ENCODE assay signal across 21 cellular contexts in the genomic region with DNA sequence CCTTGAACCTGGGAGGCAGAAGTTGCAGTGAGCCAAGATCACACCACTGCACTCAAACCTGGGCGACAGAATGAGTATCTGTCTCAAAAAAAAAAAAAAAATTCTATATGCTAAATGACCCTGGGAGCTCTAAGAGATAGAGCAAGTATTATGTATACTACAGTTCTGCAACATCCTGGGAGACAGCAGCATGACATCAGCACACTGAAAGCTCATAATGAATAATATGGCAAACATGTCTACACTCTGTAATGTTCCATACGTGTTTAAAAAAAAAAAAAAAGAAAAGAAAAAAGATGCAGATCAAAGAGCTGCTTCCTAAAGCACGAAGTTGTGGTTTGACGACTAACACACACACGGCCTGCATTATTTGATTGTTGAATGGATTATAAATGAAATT.
A peak's percentile ranks its signal among the peaks of the same experiment; 100 is the strongest.
DNase-seq lines count a peak whose midpoint lies in the region; ATAC-seq lines count a peak whose summit lies in the region.
"Had no signal": no experiment of that assay in that cellular context is flagged by ENCODE, and none has a peak within 500 bp of the region (broad histone marks: within the 10 kb centered on the region; RNA-seq: fewer than 3 reads in every experiment).

No MANE protein-coding gene starts in this region.

- DNase-seq in activated CD4-positive, alpha-beta T cell treated with anti-CD3 and anti-CD28 coated beads, Interleukin-2, amount 10 ng/mL, durations not matched to agents 24 days and 14 days = no peak
- DNase-seq in activated CD4-positive, alpha-beta T cell treated with anti-CD3 and anti-CD28 coated beads, Interleukin-2, amount 10 ng/mL, durations not matched to agents 7 days and 5 days = no peak
- no peak for DNase-seq in activated naive CD4-positive, alpha-beta T cell treated with anti-CD3 and anti-CD28 coated beads, Interleukin-2, amount 10 ng/mL, durations not matched to agents 7 days and 5 days
- no peak for DNase-seq in iPS-NIHi7 (ENCODE audit: extremely low spot score)
- DNase-seq: BE2C; Calu3; CD8-positive, alpha-beta T cell; GF-D8; HCEC 1CT; IMR-90; NCI-H1417 treated with DMSO at 0.1 percent for 48 hours; NCI-H187 treated with DMSO at 0.1 percent for 48 hours; NCI-H2227 treated with DMSO at 0.1 percent for 48 hours; NCI-H510A treated with DMSO at 0.1 percent for 48 hours; NCI-H82; OCI-M1 had no signal

- CTCF ChIA-PET in activated CD4-positive, alpha-beta T cell treated with anti-CD3 and anti-CD28 coated beads, Interleukin-2, amount 10 ng/mL, durations not matched to agents 7 days and 5 days (lab: Charles Lee) = interaction anchor here (1.6 to 1.8 kb wide), 2 partner anchors 11 to 23 kb away, joined by 5 to 8 read pairs; no protein-coding TSS in a partner anchor
- CTCF ChIA-PET in activated naive CD4-positive, alpha-beta T cell treated with anti-CD3 and anti-CD28 coated beads, Interleukin-2, amount 10 ng/mL, durations not matched to agents 7 days and 5 days (lab: Charles Lee) = interaction anchor here (0.6 to 3.3 kb wide), 3 partner anchors 9 to 22 kb away, joined by 3 to 10 read pairs (median 3); no protein-coding TSS in a partner anchor

- no peak overlapping the region for H3K4me3 Mint-ChIP-seq in activated CD4-positive, alpha-beta T cell treated with anti-CD3 and anti-CD28 coated beads, Interleukin-2, amount 10 ng/mL, durations not matched to agents 24 days and 14 days
- no peak overlapping the region for H3K4me3 Mint-ChIP-seq in activated CD4-positive, alpha-beta T cell treated with anti-CD3 and anti-CD28 coated beads, Interleukin-2, amount 10 ng/mL, durations not matched to agents 7 days and 5 days
- no peak overlapping the region for H3K4me3 Mint-ChIP-seq in activated naive CD4-positive, alpha-beta T cell treated with anti-CD3 and anti-CD28 coated beads, Interleukin-2, amount 50 U/mL, for 24 hours
- H3K4me3 Mint-ChIP-seq in activated naive CD4-positive, alpha-beta T cell treated with anti-CD3 and anti-CD28 coated beads, Interleukin-2, amount 10 ng/mL, durations not matched to agents 7 days and 5 days = no peak overlapping the region
- H3K4me3 Mint-ChIP-seq in activated T-helper 17 cell treated with anti-CD3 and anti-CD28 coated beads, Interleukin-2, amount 50 U/mL, for 72 hours = no peak overlapping the region
- H3K4me3 Mint-ChIP-seq: CD8-positive, alpha-beta T cell; GM23338 had no signal

- no peaks in the 10 kb centered on the region for H3K27me3 Mint-ChIP-seq in activated CD4-positive, alpha-beta T cell treated with anti-CD3 and anti-CD28 coated beads, Interleukin-2, amount 10 ng/mL, durations not matched to agents 24 days and 14 days
- H3K27me3 Mint-ChIP-seq in activated CD4-positive, alpha-beta T cell treated with anti-CD3 and anti-CD28 coated beads, Interleukin-2, amount 10 ng/mL, durations not matched to agents 7 days and 5 days = no peaks in the 10 kb centered on the region
- no peaks in the 10 kb centered on the region for H3K27me3 Mint-ChIP-seq in activated naive CD4-positive, alpha-beta T cell treated with anti-CD3 and anti-CD28 coated beads, Interleukin-2, amount 50 U/mL, for 24 hours
- H3K27me3 Mint-ChIP-seq in activated naive CD4-positive, alpha-beta T cell treated with anti-CD3 and anti-CD28 coated beads, Interleukin-2, amount 10 ng/mL, durations not matched to agents 7 days and 5 days = no peaks in the 10 kb centered on the region
- H3K27me3 Mint-ChIP-seq in activated T-helper 17 cell treated with anti-CD3 and anti-CD28 coated beads, Interleukin-2, amount 50 U/mL, for 72 hours = no peaks in the 10 kb centered on the region

- intact Hi-C loops in activated CD4-positive, alpha-beta T cell treated with anti-CD3 and anti-CD28 coated beads, Interleukin-2, amount 10 ng/mL, durations not matched to agents 24 days and 14 days (cut with micrococcal nuclease) = loop anchor here (2.0 kb wide), 1 partner anchor 23 kb away; no protein-coding TSS in a partner anchor

- ATAC-seq in activated T-helper 17 cell treated with anti-CD3 and anti-CD28 coated beads, Interleukin-2, amount 50 U/mL, for 72 hours (replicated peaks) = peak; percentile 85
- ATAC-seq in GM19395 (IDR thresholded peaks at IDR 0.05; ENCODE audit: unreplicated experiment) = no peak
- ATAC-seq: CD8-positive, alpha-beta T cell; GM12878; GM23338 had no signal

- H3K4me1 Mint-ChIP-seq in activated CD4-positive, alpha-beta T cell treated with anti-CD3 and anti-CD28 coated beads, Interleukin-2, amount 10 ng/mL, durations not matched to agents 24 days and 14 days = peaks cover 12% of the 10 kb centered on the region
- H3K4me1 Mint-ChIP-seq in activated CD4-positive, alpha-beta T cell treated with anti-CD3 and anti-CD28 coated beads, Interleukin-2, amount 10 ng/mL, durations not matched to agents 7 days and 5 days = peaks cover 13% of the 10 kb centered on the region
- H3K4me1 Mint-ChIP-seq in activated naive CD4-positive, alpha-beta T cell treated with anti-CD3 and anti-CD28 coated beads, Interleukin-2, amount 50 U/mL, for 24 hours = peaks cover 11% of the 10 kb centered on the region
- H3K4me1 Mint-ChIP-seq in activated naive CD4-positive, alpha-beta T cell treated with anti-CD3 and anti-CD28 coated beads, Interleukin-2, amount 10 ng/mL, durations not matched to agents 7 days and 5 days = peaks cover 5% of the 10 kb centered on the region
- H3K4me1 Mint-ChIP-seq in activated T-helper 17 cell treated with anti-CD3 and anti-CD28 coated beads, Interleukin-2, amount 50 U/mL, for 72 hours = peaks cover 7% of the 10 kb centered on the region

- POLR2A ChIA-PET in activated CD4-positive, alpha-beta T cell treated with anti-CD3 and anti-CD28 coated beads, Interleukin-2, amount 10 ng/mL, durations not matched to agents 7 days and 5 days (lab: Charles Lee) = no interaction called here

- peaks cover 32% of the 10 kb centered on the region for H3K36me3 Mint-ChIP-seq in activated CD4-positive, alpha-beta T cell treated with anti-CD3 and anti-CD28 coated beads, Interleukin-2, amount 10 ng/mL, durations not matched to agents 24 days and 14 days (ENCODE audit: low read depth)
- H3K36me3 Mint-ChIP-seq in activated CD4-positive, alpha-beta T cell treated with anti-CD3 and anti-CD28 coated beads, Interleukin-2, amount 10 ng/mL, durations not matched to agents 7 days and 5 days (ENCODE audit: low read depth) = peaks cover 33% of the 10 kb centered on the region
- peaks cover 2% of the 10 kb centered on the region for H3K36me3 Mint-ChIP-seq in activated naive CD4-positive, alpha-beta T cell treated with anti-CD3 and anti-CD28 coated beads, Interleukin-2, amount 50 U/mL, for 24 hours
- H3K36me3 Mint-ChIP-seq in activated naive CD4-positive, alpha-beta T cell treated with anti-CD3 and anti-CD28 coated beads, Interleukin-2, amount 10 ng/mL, durations not matched to agents 7 days and 5 days = peaks cover 31% of the 10 kb centered on the region
- peaks cover 68% of the 10 kb centered on the region for H3K36me3 Mint-ChIP-seq in activated T-helper 17 cell treated with anti-CD3 and anti-CD28 coated beads, Interleukin-2, amount 50 U/mL, for 72 hours (ENCODE audit: low read depth)

- H3K9me3 Mint-ChIP-seq in activated CD4-positive, alpha-beta T cell treated with anti-CD3 and anti-CD28 coated beads, Interleukin-2, amount 10 ng/mL, durations not matched to agents 24 days and 14 days = no peaks in the 10 kb centered on the region
- H3K9me3 Mint-ChIP-seq in activated CD4-positive, alpha-beta T cell treated with anti-CD3 and anti-CD28 coated beads, Interleukin-2, amount 10 ng/mL, durations not matched to agents 7 days and 5 days = no peaks in the 10 kb centered on the region
- no peaks in the 10 kb centered on the region for H3K9me3 Mint-ChIP-seq in activated naive CD4-positive, alpha-beta T cell treated with anti-CD3 and anti-CD28 coated beads, Interleukin-2, amount 50 U/mL, for 24 hours
- H3K9me3 Mint-ChIP-seq in activated naive CD4-positive, alpha-beta T cell treated with anti-CD3 and anti-CD28 coated beads, Interleukin-2, amount 10 ng/mL, durations not matched to agents 7 days and 5 days = no peaks in the 10 kb centered on the region
- H3K9me3 Mint-ChIP-seq in activated T-helper 17 cell treated with anti-CD3 and anti-CD28 coated beads, Interleukin-2, amount 50 U/mL, for 72 hours = no peaks in the 10 kb centered on the region
- H3K9me3 Mint-ChIP-seq: CD8-positive, alpha-beta T cell; GM23338 had no signal

- peak overlapping the region; percentile 62 for H3K27ac Mint-ChIP-seq in activated CD4-positive, alpha-beta T cell treated with anti-CD3 and anti-CD28 coated beads, Interleukin-2, amount 10 ng/mL, durations not matched to agents 24 days and 14 days
- no peak overlapping the region for H3K27ac Mint-ChIP-seq in activated CD4-positive, alpha-beta T cell treated with anti-CD3 and anti-CD28 coated beads, Interleukin-2, amount 10 ng/mL, durations not matched to agents 7 days and 5 days
- peak overlapping the region; percentile 55 for H3K27ac Mint-ChIP-seq in activated naive CD4-positive, alpha-beta T cell treated with anti-CD3 and anti-CD28 coated beads, Interleukin-2, amount 50 U/mL, for 24 hours
- H3K27ac Mint-ChIP-seq in activated naive CD4-positive, alpha-beta T cell treated with anti-CD3 and anti-CD28 coated beads, Interleukin-2, amount 10 ng/mL, durations not matched to agents 7 days and 5 days = no peak overlapping the region
- H3K27ac Mint-ChIP-seq in activated T-helper 17 cell treated with anti-CD3 and anti-CD28 coated beads, Interleukin-2, amount 50 U/mL, for 72 hours = peak overlapping the region; percentile 23
- H3K27ac Mint-ChIP-seq: CD8-positive, alpha-beta T cell; GM23338 had no signal

Comparison
In these comparisons a context has a peak if more than half of its experiments do, and no peak if none do; other contexts are left out.
1. H3K27ac Mint-ChIP-seq: peak in activated CD4-positive, alpha-beta T cell treated with anti-CD3 and anti-CD28 coated beads, Interleukin-2, amount 10 ng/mL, durations not matched to agents 24 days and 14 days (single experiment), activated naive CD4-positive, alpha-beta T cell treated with anti-CD3 and anti-CD28 coated beads, Interleukin-2, amount 50 U/mL, for 24 hours (single experiment) and activated T-helper 17 cell treated with anti-CD3 and anti-CD28 coated beads, Interleukin-2, amount 50 U/mL, for 72 hours (single experiment); none in activated CD4-positive, alpha-beta T cell treated with anti-CD3 and anti-CD28 coated beads, Interleukin-2, amount 10 ng/mL, durations not matched to agents 7 days and 5 days (single experiment) and activated naive CD4-positive, alpha-beta T cell treated with anti-CD3 and anti-CD28 coated beads, Interleukin-2, amount 10 ng/mL, durations not matched to agents 7 days and 5 days (single experiment).